Comparison of ENCODE assay signal across 19 cellular contexts in genomic region chr10:88149906-88150305, GRCh38.
DNase-seq lines count a peak whose midpoint lies in the region; ATAC-seq and TF ChIP-seq lines count a peak whose summit lies in the region.
"Had no signal": no experiment of that assay in that cellular context is flagged by ENCODE, and none has a peak within 500 bp of the region (broad histone marks: within the 10 kb centered on the region; RNA-seq: fewer than 3 reads in every experiment).

No MANE protein-coding gene starts in this region.

- peaks cover 20% of the 10 kb centered on the region for H3K4me1 Mint-ChIP-seq in activated CD4-positive, alpha-beta T cell treated with anti-CD3 and anti-CD28 coated beads, Interleukin-2, amount 10 ng/mL, durations not matched to agents 24 days and 14 days

- no peak for ATAC-seq in foreskin keratinocyte

- H3K27ac ChIP-seq in SJSA1 (peak overlapping the region; percentile 53), foreskin keratinocyte (peak overlapping the region; percentile 40), tibial artery (peak overlapping the region; percentile 24 to 69)
- H3K27ac ChIP-seq: 22Rv1, adrenal gland, stomach, transverse colon had no signal

- no peaks in the 10 kb centered on the region for H3K36me3 ChIP-seq in SJSA1
- no peaks in the 10 kb centered on the region for H3K36me3 ChIP-seq in tibial artery
- H3K36me3 ChIP-seq: adrenal gland, stomach, transverse colon had no signal

- no peak overlapping the region for H3K4me3 ChIP-seq in SJSA1
- no peak overlapping the region for H3K4me3 ChIP-seq in tibial artery
- H3K4me3 ChIP-seq: adrenal gland, stomach, transverse colon had no signal

- DNase-seq in activated CD4-positive, alpha-beta T cell treated with anti-CD3 and anti-CD28 coated beads, Interleukin-2, amount 10 ng/mL, durations not matched to agents 24 days and 14 days, result no peak
- DNase-seq in activated CD4-positive, alpha-beta T cell treated with anti-CD3 and anti-CD28 coated beads for 4 hours, result no peak
- DNase-seq in SJSA1 (ENCODE audit: low read depth in 1 of 2, low spot score in 2 of 2), result peak in 1 of 2 experiments; percentile 9
- DNase-seq in foreskin keratinocyte, result peak in 1 of 2 donors; percentile 54
- no peak for DNase-seq in tibial artery
- no peak for DNase-seq in NOMO-1 (lab: John Stamatoyannopoulos, UW; ENCODE audit: unreplicated experiment in 2 of 2)
- no peak for DNase-seq in NCI-H2029 (lab: John Stamatoyannopoulos, UW)
- DNase-seq in putamen (ENCODE audit: low spot score), result no peak
- DNase-seq: activated CD4-positive, CD25-positive, alpha-beta regulatory T cell treated with anti-CD3 and anti-CD28 coated beads, Interleukin-2, amount 50 U/mL, for 72 hours; activated T-cell treated with anti-CD3 and anti-CD28 coated beads, Interleukin-2, amount 50 U/mL, for 1 hour; Caco-2; hippocampal formation; NCI-H1694; NCI-H69; nucleus accumbens; stomach; transverse colon had no signal

- no peaks in the 10 kb centered on the region for H3K9me3 ChIP-seq in SJSA1 (replicated peaks)
- no peaks in the 10 kb centered on the region for H3K9me3 ChIP-seq in tibial artery
- H3K9me3 ChIP-seq: adrenal gland, Caco-2, stomach, transverse colon had no signal

- intact Hi-C loops in activated CD4-positive, alpha-beta T cell treated with anti-CD3 and anti-CD28 coated beads, Interleukin-2, amount 10 ng/mL, durations not matched to agents 24 days and 14 days (cut with micrococcal nuclease), result loop anchor here (5.0 kb wide), 1 partner anchor 42 kb away; no protein-coding TSS in a partner anchor
- intact Hi-C loops in tibial artery (cut with DNase I; ENCODE audit: low total_unique reads), result loop anchor here (10.0 kb wide), 1 partner anchor 235 kb away; no protein-coding TSS in a partner anchor

- H3K4me3 Mint-ChIP-seq in activated CD4-positive, alpha-beta T cell treated with anti-CD3 and anti-CD28 coated beads, Interleukin-2, amount 10 ng/mL, durations not matched to agents 24 days and 14 days, result no peak overlapping the region

- H3K27me3 ChIP-seq in SJSA1 (replicated peaks) (no peaks in the 10 kb centered on the region), foreskin keratinocyte (no peaks in the 10 kb centered on the region), tibial artery (no peaks in the 10 kb centered on the region)
- H3K27me3 ChIP-seq: adrenal gland, stomach, transverse colon had no signal

- H3K27ac Mint-ChIP-seq in activated CD4-positive, alpha-beta T cell treated with anti-CD3 and anti-CD28 coated beads, Interleukin-2, amount 10 ng/mL, durations not matched to agents 24 days and 14 days, result peak overlapping the region; percentile 3

- H3K9me3 Mint-ChIP-seq in activated CD4-positive, alpha-beta T cell treated with anti-CD3 and anti-CD28 coated beads, Interleukin-2, amount 10 ng/mL, durations not matched to agents 24 days and 14 days, result peaks cover 30% of the 10 kb centered on the region

- H3K27me3 Mint-ChIP-seq in activated CD4-positive, alpha-beta T cell treated with anti-CD3 and anti-CD28 coated beads, Interleukin-2, amount 10 ng/mL, durations not matched to agents 24 days and 14 days, result peaks cover 7% of the 10 kb centered on the region

- H3K4me1 ChIP-seq in SJSA1 (replicated peaks), result peaks cover 34% of the 10 kb centered on the region
- H3K4me1 ChIP-seq in foreskin keratinocyte, result peaks cover 7% of the 10 kb centered on the region
- peaks cover 0 to 47% (median 18%) of the 10 kb centered on the region in 4 donors for H3K4me1 ChIP-seq in tibial artery
- H3K4me1 ChIP-seq: Caco-2, transverse colon had no signal

- H3K36me3 Mint-ChIP-seq in activated CD4-positive, alpha-beta T cell treated with anti-CD3 and anti-CD28 coated beads, Interleukin-2, amount 10 ng/mL, durations not matched to agents 24 days and 14 days (ENCODE audit: low read depth), result peaks cover 19% of the 10 kb centered on the region

- TF ChIP-seq CTCF in foreskin keratinocyte (conservative IDR thresholded peaks at IDR 0.05) (no peak), tibial artery (IDR thresholded peaks at IDR 0.05) (no peak)
